18 cellular contexts compared by ENCODE assay signal in genomic region chr5:171157233-171157632, GRCh38.
DNase-seq lines count a peak whose midpoint lies in the region; TF ChIP-seq lines count a peak whose summit lies in the region.
"Had no signal": no experiment of that assay in that cellular context is flagged by ENCODE, and none has a peak within 500 bp of the region (broad histone marks: within the 10 kb centered on the region; RNA-seq: fewer than 3 reads in every experiment).

No MANE protein-coding gene starts in this region.

- no peaks in the 10 kb centered on the region for H3K36me3 Mint-ChIP-seq in activated CD4-positive, alpha-beta memory T cell treated with anti-CD3 and anti-CD28 coated beads, Interleukin-2, amount 10 ng/mL, durations not matched to agents 7 days and 5 days (ENCODE audit: low read depth)
- H3K36me3 Mint-ChIP-seq: CD14-positive monocyte; CD8-positive, alpha-beta memory T cell; T-cell had no signal

- H3K9me3 Mint-ChIP-seq in activated CD4-positive, alpha-beta memory T cell treated with anti-CD3 and anti-CD28 coated beads, Interleukin-2, amount 10 ng/mL, durations not matched to agents 7 days and 5 days: no peaks in the 10 kb centered on the region
- H3K9me3 Mint-ChIP-seq: CD14-positive monocyte; CD8-positive, alpha-beta memory T cell; T-cell had no signal

- no peak for TF ChIP-seq CTCF in choroid plexus epithelial cell (conservative IDR thresholded peaks at IDR 0.05; ENCODE audit: low read depth, low read length)

- no peaks in the 10 kb centered on the region for H3K27me3 Mint-ChIP-seq in activated CD4-positive, alpha-beta memory T cell treated with anti-CD3 and anti-CD28 coated beads, Interleukin-2, amount 10 ng/mL, durations not matched to agents 7 days and 5 days

- no peak overlapping the region for H3K27ac Mint-ChIP-seq in activated CD4-positive, alpha-beta memory T cell treated with anti-CD3 and anti-CD28 coated beads, Interleukin-2, amount 10 ng/mL, durations not matched to agents 7 days and 5 days
- H3K27ac Mint-ChIP-seq: B cell; CD14-positive monocyte; CD8-positive, alpha-beta memory T cell; T-cell had no signal

- CTCF ChIA-PET in activated CD4-positive, alpha-beta memory T cell treated with anti-CD3 and anti-CD28 coated beads, Interleukin-2, amount 10 ng/mL, durations not matched to agents 7 days and 5 days (lab: Charles Lee): no interaction called here

- DNase-seq in EH (ENCODE audit: low read depth) (peak; percentile 15), GM03348 (ENCODE audit: low spot score) (peak; percentile 3), choroid plexus epithelial cell (ENCODE audit: low read depth) (peak; percentile 4), iris pigment epithelial cell (ENCODE audit: low read depth) (peak; percentile 11), KG1 (lab: John Stamatoyannopoulos, UW) (no peak), cerebellum (ENCODE audit: low spot score) (no peak)
- DNase-seq in activated CD4-positive, alpha-beta memory T cell treated with anti-CD3 and anti-CD28 coated beads, Interleukin-2, amount 10 ng/mL, durations not matched to agents 7 days and 5 days: no peak
- DNase-seq: CD8-positive, alpha-beta memory T cell; DMS153; DND-41; GDM1; H7; NCI-H1048; NCI-H1417 treated with DMSO at 0.1 percent for 48 hours; SHP77; T-cell had no signal

- POLR2A ChIA-PET in activated CD4-positive, alpha-beta memory T cell treated with anti-CD3 and anti-CD28 coated beads, Interleukin-2, amount 10 ng/mL, durations not matched to agents 7 days and 5 days (lab: Charles Lee): no interaction called here

- H3K4me3 Mint-ChIP-seq in activated CD4-positive, alpha-beta memory T cell treated with anti-CD3 and anti-CD28 coated beads, Interleukin-2, amount 10 ng/mL, durations not matched to agents 7 days and 5 days: no peak overlapping the region
- H3K4me3 Mint-ChIP-seq: B cell; CD14-positive monocyte; CD8-positive, alpha-beta memory T cell; T-cell had no signal

- no peak overlapping the region for H3K4me3 ChIP-seq in choroid plexus epithelial cell (ENCODE audit: low read depth, low read length)

- H3K4me1 Mint-ChIP-seq in activated CD4-positive, alpha-beta memory T cell treated with anti-CD3 and anti-CD28 coated beads, Interleukin-2, amount 10 ng/mL, durations not matched to agents 7 days and 5 days: no peaks in the 10 kb centered on the region
- H3K4me1 Mint-ChIP-seq: CD8-positive, alpha-beta memory T cell; T-cell had no signal

Comparison
In these comparisons a context has a peak if more than half of its experiments do, and no peak if none do; other contexts are left out.
1. DNase-seq: peak in EH (single experiment), GM03348 (single experiment), choroid plexus epithelial cell (single experiment) and iris pigment epithelial cell (single experiment); none in KG1 (single experiment), cerebellum (single experiment) and activated CD4-positive, alpha-beta memory T cell treated with anti-CD3 and anti-CD28 coated beads, Interleukin-2, amount 10 ng/mL, durations not matched to agents 7 days and 5 days (single experiment).